In genomic region chr3:197002701-197003454, GRCh38 we compare ENCODE assay signal across 8 cellular contexts. TPM values are rescaled to one million over a fixed set of nuclear protein-coding genes. Genes with fewer than 3 reads are reported as not detected.
DNase-seq lines count a peak whose midpoint lies in the region; ATAC-seq and TF ChIP-seq lines count a peak whose summit lies in the region.

No MANE protein-coding gene starts in this region.

- DNase-seq in COR-L47 (lab: John Stamatoyannopoulos, UW) (peak; percentile 95), NT2/D1 (ENCODE audit: low read depth, low spot score) (no peak), activated T-helper 1 cell treated with Interleukin-2 at 50 U/mL for 16 hours (ENCODE audit: low read depth) (peak; percentile 66), fibroblast of mammary gland (ENCODE audit: low read depth) (peak; percentile 43)
- peak; percentile 88 for DNase-seq in natural killer cell treated with Interleukin-12 subunit alpha and Interleukin-12 subunit beta and Interleukin-15 and Interleukin-18, amount 100 ng/mL, for 72 hours (ENCODE audit: low spot score)
- peak; percentile 87 for DNase-seq in stimulated activated naive CD8-positive, alpha-beta T cell treated with anti-CD3 and anti-CD28 coated beads, Interleukin-15, Interleukin-2, amounts not matched to agents 100 U/mL and 50 U/mL, for 24 hours

- peaks cover 5 to 7% of the 10 kb centered on the region in 2 donors for H3K4me1 Mint-ChIP-seq in natural killer cell treated with Interleukin-12 subunit alpha and Interleukin-12 subunit beta and Interleukin-15 and Interleukin-18, amount 100 ng/mL, for 72 hours (ENCODE audit: low read depth in 2 of 2)

- H3K27ac Mint-ChIP-seq in natural killer cell treated with Interleukin-12 subunit alpha and Interleukin-12 subunit beta and Interleukin-15 and Interleukin-18, amount 100 ng/mL, for 72 hours: no peak overlapping the region

- H3K27me3 ChIP-seq in NT2/D1 (ENCODE audit: insufficient read depth, insufficient read length): peaks cover 5% of the 10 kb centered on the region

- no peak for TF ChIP-seq CTCF in fibroblast of mammary gland (conservative IDR thresholded peaks at IDR 0.05; ENCODE audit: control insufficient read depth, insufficient read depth, low read depth, low read length)

- H3K4me3 ChIP-seq in NT2/D1 (ENCODE audit: insufficient read length, low read depth) (peak overlapping the region; percentile 39), fibroblast of mammary gland (ENCODE audit: control insufficient read depth, low read depth, low read length) (peak overlapping the region; percentile 55)

- no peaks in the 10 kb centered on the region for H3K9me3 Mint-ChIP-seq in natural killer cell treated with Interleukin-12 subunit alpha and Interleukin-12 subunit beta and Interleukin-15 and Interleukin-18, amount 100 ng/mL, for 72 hours

- no peaks in the 10 kb centered on the region for H3K36me3 Mint-ChIP-seq in natural killer cell treated with Interleukin-12 subunit alpha and Interleukin-12 subunit beta and Interleukin-15 and Interleukin-18, amount 100 ng/mL, for 72 hours

- H3K4me3 Mint-ChIP-seq in natural killer cell treated with Interleukin-12 subunit alpha and Interleukin-12 subunit beta and Interleukin-15 and Interleukin-18, amount 100 ng/mL, for 72 hours: peak overlapping the region; percentile 73

- no peaks in the 10 kb centered on the region for H3K9me3 ChIP-seq in NT2/D1 (ENCODE audit: insufficient read depth, low read length)

- peaks cover 18% of the 10 kb centered on the region for H3K4me1 ChIP-seq in NT2/D1 (ENCODE audit: insufficient read depth, insufficient read length)

- ATAC-seq in GM19438 (IDR thresholded peaks at IDR 0.05; ENCODE audit: low read depth, unreplicated experiment) (peak; percentile 74), HG03558 (IDR thresholded peaks at IDR 0.05; ENCODE audit: extremely low read depth, unreplicated experiment) (peak; percentile 60)
- peak; percentile 88 to 91 for ATAC-seq in natural killer cell treated with Interleukin-12 subunit alpha and Interleukin-12 subunit beta and Interleukin-15 and Interleukin-18, amount 100 ng/mL, for 72 hours
- peak; percentile 75 for ATAC-seq in stimulated activated naive CD8-positive, alpha-beta T cell treated with anti-CD3 and anti-CD28 coated beads, Interleukin-15, Interleukin-2, amounts not matched to agents 100 U/mL and 50 U/mL, for 24 hours

- no peaks in the 10 kb centered on the region for H3K27me3 Mint-ChIP-seq in natural killer cell treated with Interleukin-12 subunit alpha and Interleukin-12 subunit beta and Interleukin-15 and Interleukin-18, amount 100 ng/mL, for 72 hours

- H3K36me3 ChIP-seq in NT2/D1 (ENCODE audit: insufficient read depth, insufficient read length, low read length): peaks cover 36% of the 10 kb centered on the region

- peak overlapping the region; percentile 84 for H3K9ac ChIP-seq in NT2/D1 (ENCODE audit: insufficient read length, low read depth)

RNA-seq across cellular contexts. Expression of gene MELTF, which starts 26.7 kb away (rescaled TPM):
- 1 to 10 TPM; 2.1 to 3.7 TPM for total RNA-seq in natural killer cell treated with Interleukin-12 subunit alpha and Interleukin-12 subunit beta and Interleukin-15 and Interleukin-18, amount 100 ng/mL, for 72 hours

RNA-seq across cellular contexts. Expression of gene PIGZ, which starts 34.2 kb away (rescaled TPM):
- total RNA-seq in natural killer cell treated with Interleukin-12 subunit alpha and Interleukin-12 subunit beta and Interleukin-15 and Interleukin-18, amount 100 ng/mL, for 72 hours: 1 to 10 TPM; 1.4 to 1.5 TPM
